In the genomic region with DNA sequence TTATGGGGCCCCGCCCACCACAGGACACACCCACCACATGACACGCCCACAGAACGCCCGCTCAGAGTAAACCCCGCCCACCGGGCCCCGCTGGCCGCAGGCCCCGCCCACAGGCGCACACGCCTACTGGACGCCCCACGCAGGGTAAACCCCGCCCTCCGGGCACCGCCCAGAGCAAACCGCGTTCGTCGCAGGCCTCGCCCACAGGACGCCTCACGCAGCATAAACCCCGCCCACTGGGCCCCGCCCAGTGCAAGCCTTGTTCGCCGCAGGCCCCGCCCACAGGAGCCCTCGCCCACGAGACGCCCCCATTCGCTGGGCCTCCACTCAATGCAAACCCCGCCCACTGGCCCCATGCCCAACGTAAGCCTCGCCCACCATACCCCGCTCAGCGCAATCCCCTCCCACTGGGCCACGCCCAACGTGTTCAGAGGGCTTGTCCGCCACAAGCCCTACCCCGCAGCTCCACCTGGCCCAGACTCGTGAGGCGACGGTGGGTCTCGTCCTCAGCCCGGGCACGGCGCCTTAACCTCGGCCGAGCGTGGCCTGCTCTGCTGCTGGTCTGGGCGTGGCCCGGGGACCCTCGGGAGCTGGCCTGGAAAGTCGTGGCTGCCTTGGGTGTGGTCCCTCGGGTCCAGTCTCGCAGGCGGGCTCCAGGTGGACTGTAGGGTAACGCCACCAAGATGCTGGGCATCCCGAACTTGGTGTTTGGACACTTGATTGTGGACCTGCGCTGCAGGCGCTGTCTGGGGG, we compare ENCODE assay signal across 1 cellular context.
TF ChIP-seq lines count a peak whose summit lies in the region.

No MANE protein-coding gene starts in this region.

TF ChIP-seq in HEK293, 187 proteins besides CTCF, POLR2A, EP300 and RAD21 (continued from another document and continues in another):
- TF ChIP-seq ZNF324 (tag by site-specific recombination; IDR thresholded peaks at IDR 0.05) (no peak), ZBTB8A (tag by site-specific recombination; IDR thresholded peaks at IDR 0.05) (peak; percentile 96), ZNF16 (tag by site-specific recombination; IDR thresholded peaks at IDR 0.05; ENCODE audit: low read depth) (no peak), ZNF600 (tag by site-specific recombination; IDR thresholded peaks at IDR 0.05) (peak; percentile 79), ZNF121 (tag by site-specific recombination; IDR thresholded peaks at IDR 0.05) (no peak; the same call in 1 of the 2 replicates), ZNF658 (tag by site-specific recombination; IDR thresholded peaks at IDR 0.05) (no peak), ZNF274 (IDR thresholded peaks at IDR 0.05; ENCODE audit: low read length) (no peak), ZNF274 (tag by site-specific recombination; IDR thresholded peaks at IDR 0.05; ENCODE audit: borderline replicate concordance) (no peak), ZNF335 (tag by site-specific recombination; conservative IDR thresholded peaks at IDR 0.05) (peak; percentile 19; the same call in 1 of the 2 replicates), ZNF521 (tag by site-specific recombination; IDR thresholded peaks at IDR 0.05) (no peak), EGR2 (tag by site-specific recombination; IDR thresholded peaks at IDR 0.05; ENCODE audit: low read depth) (peak; percentile 99), ZNF623 (tag by site-specific recombination; IDR thresholded peaks at IDR 0.05) (no peak), GLI2 (tag by site-specific recombination; IDR thresholded peaks at IDR 0.05; ENCODE audit: borderline replicate concordance, low read depth) (no peak), MZF1 (tag by site-specific recombination; IDR thresholded peaks at IDR 0.05; ENCODE audit: borderline replicate concordance) (no peak), ZNF138 (tag by site-specific recombination; IDR thresholded peaks at IDR 0.05; ENCODE audit: borderline replicate concordance) (no peak), ZNF239 (tag by site-specific recombination; IDR thresholded peaks at IDR 0.05) (no peak), KLF16 (tag by site-specific recombination; IDR thresholded peaks at IDR 0.05) (peak; percentile 83), ZNF76 (tag by site-specific recombination; IDR thresholded peaks at IDR 0.05; ENCODE audit: borderline replicate concordance, low read depth) (0 out of 2 replicates have a peak, but pooled peaks have one; percentile 52), ZNF585B (tag by site-specific recombination; IDR thresholded peaks at IDR 0.05) (no peak), ZNF768 (tag by site-specific recombination; IDR thresholded peaks at IDR 0.05) (no peak), SP2 (tag by site-specific recombination; IDR thresholded peaks at IDR 0.05) (peak; percentile 97), ZIC2 (tag by site-specific recombination; IDR thresholded peaks at IDR 0.05) (peak; percentile 35; the same call in 1 of the 2 replicates), ZNF354C (tag by site-specific recombination; IDR thresholded peaks at IDR 0.05; ENCODE audit: borderline replicate concordance, low read depth) (no peak), KLF1 (tag by site-specific recombination; IDR thresholded peaks at IDR 0.05) (peak; percentile 97), ZFP37 (tag by site-specific recombination; IDR thresholded peaks at IDR 0.05) (no peak), ZNF416 (tag by site-specific recombination; IDR thresholded peaks at IDR 0.05) (no peak), ZNF558 (tag by site-specific recombination; IDR thresholded peaks at IDR 0.05) (no peak), ZNF830 (tag by site-specific recombination; IDR thresholded peaks at IDR 0.05; ENCODE audit: low read depth) (no peak), ZNF311 (tag by site-specific recombination; IDR thresholded peaks at IDR 0.05; ENCODE audit: borderline replicate concordance) (no peak), KLF8 (tag by site-specific recombination; IDR thresholded peaks at IDR 0.05) (peak; percentile 99), OVOL3 (tag by site-specific recombination; IDR thresholded peaks at IDR 0.05) (no peak), ZNF561 (tag by site-specific recombination; IDR thresholded peaks at IDR 0.05; ENCODE audit: borderline replicate concordance) (0 out of 2 replicates have a peak, but pooled peaks have one; percentile 5), SP3 (tag by site-specific recombination; IDR thresholded peaks at IDR 0.05) (peak; percentile 99), SP7 (tag by site-specific recombination; IDR thresholded peaks at IDR 0.05) (peak; percentile 43), ZFHX2 (tag by site-specific recombination; conservative IDR thresholded peaks at IDR 0.05) (peak; percentile 100), SALL2 (tag by site-specific recombination; IDR thresholded peaks at IDR 0.05; ENCODE audit: borderline replicate concordance) (no peak), ZNF621 (tag by site-specific recombination; IDR thresholded peaks at IDR 0.05) (no peak), ZNF664 (tag by site-specific recombination; IDR thresholded peaks at IDR 0.05) (no peak), OSR2 (tag by site-specific recombination; IDR thresholded peaks at IDR 0.05) (no peak), ZNF114 (tag by site-specific recombination; IDR thresholded peaks at IDR 0.05) (no peak), ZNF140 (tag by site-specific recombination; IDR thresholded peaks at IDR 0.05) (no peak), ZEB2 (tag by site-specific recombination; IDR thresholded peaks at IDR 0.05) (peak; percentile 17; the same call in 1 of the 2 replicates), KLF9 (tag by site-specific recombination; IDR thresholded peaks at IDR 0.05; ENCODE audit: low read depth) (peak; percentile 100), ZNF654 (tag by site-specific recombination; IDR thresholded peaks at IDR 0.05; ENCODE audit: low read depth) (no peak), ZNF660 (tag by site-specific recombination; IDR thresholded peaks at IDR 0.05) (no peak), ZNF292 (tag by site-specific recombination; IDR thresholded peaks at IDR 0.05; ENCODE audit: borderline replicate concordance, low read depth) (no peak), SETDB1 (IDR thresholded peaks at IDR 0.05; ENCODE audit: insufficient read length, low read length) (no peak), ZNF514 (tag by site-specific recombination; IDR thresholded peaks at IDR 0.05) (no peak), ZNF214 (tag by site-specific recombination; IDR thresholded peaks at IDR 0.05; ENCODE audit: borderline replicate concordance) (no peak)
- TF ChIP-seq, protein P1, sequence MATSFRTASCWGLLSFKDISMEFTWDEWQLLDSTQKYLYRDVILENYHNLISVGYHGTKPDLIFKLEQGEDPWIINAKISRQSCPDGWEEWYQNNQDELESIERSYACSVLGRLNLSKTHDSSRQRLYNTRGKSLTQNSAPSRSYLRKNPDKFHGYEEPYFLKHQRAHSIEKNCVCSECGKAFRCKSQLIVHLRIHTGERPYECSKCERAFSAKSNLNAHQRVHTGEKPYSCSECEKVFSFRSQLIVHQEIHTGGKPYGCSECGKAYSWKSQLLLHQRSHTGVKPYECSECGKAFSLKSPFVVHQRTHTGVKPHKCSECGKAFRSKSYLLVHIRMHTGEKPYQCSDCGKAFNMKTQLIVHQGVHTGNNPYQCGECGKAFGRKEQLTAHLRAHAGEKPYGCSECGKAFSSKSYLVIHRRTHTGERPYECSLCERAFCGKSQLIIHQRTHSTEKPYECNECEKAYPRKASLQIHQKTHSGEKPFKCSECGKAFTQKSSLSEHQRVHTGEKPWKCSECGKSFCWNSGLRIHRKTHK (tag by site-specific recombination; IDR thresholded peaks at IDR 0.05), result no peak
- TF ChIP-seq, protein P2, sequence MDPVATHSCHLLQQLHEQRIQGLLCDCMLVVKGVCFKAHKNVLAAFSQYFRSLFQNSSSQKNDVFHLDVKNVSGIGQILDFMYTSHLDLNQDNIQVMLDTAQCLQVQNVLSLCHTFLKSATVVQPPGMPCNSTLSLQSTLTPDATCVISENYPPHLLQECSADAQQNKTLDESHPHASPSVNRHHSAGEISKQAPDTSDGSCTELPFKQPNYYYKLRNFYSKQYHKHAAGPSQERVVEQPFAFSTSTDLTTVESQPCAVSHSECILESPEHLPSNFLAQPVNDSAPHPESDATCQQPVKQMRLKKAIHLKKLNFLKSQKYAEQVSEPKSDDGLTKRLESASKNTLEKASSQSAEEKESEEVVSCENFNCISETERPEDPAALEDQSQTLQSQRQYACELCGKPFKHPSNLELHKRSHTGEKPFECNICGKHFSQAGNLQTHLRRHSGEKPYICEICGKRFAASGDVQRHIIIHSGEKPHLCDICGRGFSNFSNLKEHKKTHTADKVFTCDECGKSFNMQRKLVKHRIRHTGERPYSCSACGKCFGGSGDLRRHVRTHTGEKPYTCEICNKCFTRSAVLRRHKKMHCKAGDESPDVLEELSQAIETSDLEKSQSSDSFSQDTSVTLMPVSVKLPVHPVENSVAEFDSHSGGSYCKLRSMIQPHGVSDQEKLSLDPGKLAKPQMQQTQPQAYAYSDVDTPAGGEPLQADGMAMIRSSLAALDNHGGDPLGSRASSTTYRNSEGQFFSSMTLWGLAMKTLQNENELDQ (tag by site-specific recombination; IDR thresholded peaks at IDR 0.05; ENCODE audit: low read depth), result no peak
- TF ChIP-seq, protein P3, sequence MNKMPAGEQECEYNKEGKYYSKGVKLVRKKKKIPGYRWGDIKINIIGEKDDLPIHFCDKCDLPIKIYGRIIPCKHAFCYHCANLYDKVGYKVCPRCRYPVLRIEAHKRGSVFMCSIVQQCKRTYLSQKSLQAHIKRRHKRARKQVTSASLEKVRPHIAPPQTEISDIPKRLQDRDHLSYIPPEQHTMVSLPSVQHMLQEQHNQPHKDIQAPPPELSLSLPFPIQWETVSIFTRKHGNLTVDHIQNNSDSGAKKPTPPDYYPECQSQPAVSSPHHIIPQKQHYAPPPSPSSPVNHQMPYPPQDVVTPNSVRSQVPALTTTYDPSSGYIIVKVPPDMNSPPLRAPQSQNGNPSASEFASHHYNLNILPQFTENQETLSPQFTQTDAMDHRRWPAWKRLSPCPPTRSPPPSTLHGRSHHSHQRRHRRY (tag by site-specific recombination; IDR thresholded peaks at IDR 0.05), result no peak
- TF ChIP-seq, protein P4, sequence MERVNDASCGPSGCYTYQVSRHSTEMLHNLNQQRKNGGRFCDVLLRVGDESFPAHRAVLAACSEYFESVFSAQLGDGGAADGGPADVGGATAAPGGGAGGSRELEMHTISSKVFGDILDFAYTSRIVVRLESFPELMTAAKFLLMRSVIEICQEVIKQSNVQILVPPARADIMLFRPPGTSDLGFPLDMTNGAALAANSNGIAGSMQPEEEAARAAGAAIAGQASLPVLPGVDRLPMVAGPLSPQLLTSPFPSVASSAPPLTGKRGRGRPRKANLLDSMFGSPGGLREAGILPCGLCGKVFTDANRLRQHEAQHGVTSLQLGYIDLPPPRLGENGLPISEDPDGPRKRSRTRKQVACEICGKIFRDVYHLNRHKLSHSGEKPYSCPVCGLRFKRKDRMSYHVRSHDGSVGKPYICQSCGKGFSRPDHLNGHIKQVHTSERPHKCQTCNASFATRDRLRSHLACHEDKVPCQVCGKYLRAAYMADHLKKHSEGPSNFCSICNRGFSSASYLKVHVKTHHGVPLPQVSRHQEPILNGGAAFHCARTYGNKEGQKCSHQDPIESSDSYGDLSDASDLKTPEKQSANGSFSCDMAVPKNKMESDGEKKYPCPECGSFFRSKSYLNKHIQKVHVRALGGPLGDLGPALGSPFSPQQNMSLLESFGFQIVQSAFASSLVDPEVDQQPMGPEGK (tag by site-specific recombination; IDR thresholded peaks at IDR 0.05), result peak; percentile 91
- TF ChIP-seq, protein P5, sequence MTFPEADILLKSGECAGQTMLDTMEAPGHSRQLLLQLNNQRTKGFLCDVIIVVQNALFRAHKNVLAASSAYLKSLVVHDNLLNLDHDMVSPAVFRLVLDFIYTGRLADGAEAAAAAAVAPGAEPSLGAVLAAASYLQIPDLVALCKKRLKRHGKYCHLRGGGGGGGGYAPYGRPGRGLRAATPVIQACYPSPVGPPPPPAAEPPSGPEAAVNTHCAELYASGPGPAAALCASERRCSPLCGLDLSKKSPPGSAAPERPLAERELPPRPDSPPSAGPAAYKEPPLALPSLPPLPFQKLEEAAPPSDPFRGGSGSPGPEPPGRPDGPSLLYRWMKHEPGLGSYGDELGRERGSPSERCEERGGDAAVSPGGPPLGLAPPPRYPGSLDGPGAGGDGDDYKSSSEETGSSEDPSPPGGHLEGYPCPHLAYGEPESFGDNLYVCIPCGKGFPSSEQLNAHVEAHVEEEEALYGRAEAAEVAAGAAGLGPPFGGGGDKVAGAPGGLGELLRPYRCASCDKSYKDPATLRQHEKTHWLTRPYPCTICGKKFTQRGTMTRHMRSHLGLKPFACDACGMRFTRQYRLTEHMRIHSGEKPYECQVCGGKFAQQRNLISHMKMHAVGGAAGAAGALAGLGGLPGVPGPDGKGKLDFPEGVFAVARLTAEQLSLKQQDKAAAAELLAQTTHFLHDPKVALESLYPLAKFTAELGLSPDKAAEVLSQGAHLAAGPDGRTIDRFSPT (tag by site-specific recombination; IDR thresholded peaks at IDR 0.05), result peak; percentile 73
- TF ChIP-seq, protein P6, sequence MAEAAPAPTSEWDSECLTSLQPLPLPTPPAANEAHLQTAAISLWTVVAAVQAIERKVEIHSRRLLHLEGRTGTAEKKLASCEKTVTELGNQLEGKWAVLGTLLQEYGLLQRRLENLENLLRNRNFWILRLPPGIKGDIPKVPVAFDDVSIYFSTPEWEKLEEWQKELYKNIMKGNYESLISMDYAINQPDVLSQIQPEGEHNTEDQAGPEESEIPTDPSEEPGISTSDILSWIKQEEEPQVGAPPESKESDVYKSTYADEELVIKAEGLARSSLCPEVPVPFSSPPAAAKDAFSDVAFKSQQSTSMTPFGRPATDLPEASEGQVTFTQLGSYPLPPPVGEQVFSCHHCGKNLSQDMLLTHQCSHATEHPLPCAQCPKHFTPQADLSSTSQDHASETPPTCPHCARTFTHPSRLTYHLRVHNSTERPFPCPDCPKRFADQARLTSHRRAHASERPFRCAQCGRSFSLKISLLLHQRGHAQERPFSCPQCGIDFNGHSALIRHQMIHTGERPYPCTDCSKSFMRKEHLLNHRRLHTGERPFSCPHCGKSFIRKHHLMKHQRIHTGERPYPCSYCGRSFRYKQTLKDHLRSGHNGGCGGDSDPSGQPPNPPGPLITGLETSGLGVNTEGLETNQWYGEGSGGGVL (tag by site-specific recombination; IDR thresholded peaks at IDR 0.05), result no peak
- TF ChIP-seq, protein P7, sequence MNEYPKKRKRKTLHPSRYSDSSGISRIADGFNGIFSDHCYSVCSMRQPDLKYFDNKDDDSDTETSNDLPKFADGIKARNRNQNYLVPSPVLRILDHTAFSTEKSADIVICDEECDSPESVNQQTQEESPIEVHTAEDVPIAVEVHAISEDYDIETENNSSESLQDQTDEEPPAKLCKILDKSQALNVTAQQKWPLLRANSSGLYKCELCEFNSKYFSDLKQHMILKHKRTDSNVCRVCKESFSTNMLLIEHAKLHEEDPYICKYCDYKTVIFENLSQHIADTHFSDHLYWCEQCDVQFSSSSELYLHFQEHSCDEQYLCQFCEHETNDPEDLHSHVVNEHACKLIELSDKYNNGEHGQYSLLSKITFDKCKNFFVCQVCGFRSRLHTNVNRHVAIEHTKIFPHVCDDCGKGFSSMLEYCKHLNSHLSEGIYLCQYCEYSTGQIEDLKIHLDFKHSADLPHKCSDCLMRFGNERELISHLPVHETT (tag by site-specific recombination; IDR thresholded peaks at IDR 0.05), result no peak
